In genomic region chr14:102899516-102899900, GRCh38 we compare ENCODE assay signal across 2 cellular contexts.
TF ChIP-seq lines count a peak whose summit lies in the region.

No MANE protein-coding gene starts in this region.

TF ChIP-seq in H1, 55 proteins besides CTCF, POLR2A, EP300 and RAD21:
- TF ChIP-seq SAP30 (IDR thresholded peaks at IDR 0.05; ENCODE audit: insufficient read depth, insufficient replicate concordance, low read length): no peak
- no peak for TF ChIP-seq SIX5 (IDR thresholded peaks at IDR 0.05; ENCODE audit: low read depth, low read length)
- no peak for TF ChIP-seq TBP (IDR thresholded peaks at IDR 0.05; ENCODE audit: low read depth, low read length)
- TF ChIP-seq RFX5 (IDR thresholded peaks at IDR 0.05; ENCODE audit: borderline replicate concordance, low read depth, low read length): no peak
- TF ChIP-seq TAF7 (optimal IDR thresholded peaks at IDR 0.05; ENCODE audit: borderline replicate concordance, low read depth, low read length): no peak
- TF ChIP-seq CEBPB (IDR thresholded peaks at IDR 0.05; ENCODE audit: low read depth, low read length): no peak
- TF ChIP-seq SP2 (IDR thresholded peaks at IDR 0.05; ENCODE audit: low read length): no peak
- no peak for TF ChIP-seq BACH1 (IDR thresholded peaks at IDR 0.05; ENCODE audit: low read length)
- TF ChIP-seq SP4 (IDR thresholded peaks at IDR 0.05; ENCODE audit: low read length): no peak
- TF ChIP-seq CTBP2 (IDR thresholded peaks at IDR 0.05; ENCODE audit: borderline replicate concordance, insufficient read depth, insufficient read length, low read length): no peak
- no peak for TF ChIP-seq SIN3A (conservative IDR thresholded peaks at IDR 0.05 in 1 of 2, IDR thresholded peaks at IDR 0.05 in 1 of 2; ENCODE audit: low read depth in 1 of 2, low read length in 2 of 2)
- no peak for TF ChIP-seq POU5F1 (IDR thresholded peaks at IDR 0.05; ENCODE audit: low read depth, low read length)
- TF ChIP-seq TEAD4 (IDR thresholded peaks at IDR 0.05; ENCODE audit: low read depth, low read length): no peak
- no peak for TF ChIP-seq SRF (IDR thresholded peaks at IDR 0.05; ENCODE audit: low read depth, low read length)
- TF ChIP-seq HDAC2 (IDR thresholded peaks at IDR 0.05; ENCODE audit: borderline replicate concordance in 1 of 2, low read depth in 2 of 2, low read length in 2 of 2): no peak

TF ChIP-seq in SK-N-SH, 30 proteins besides CTCF, POLR2A, EP300 and RAD21:
- TF ChIP-seq YY1 (IDR thresholded peaks at IDR 0.05; ENCODE audit: low read depth) (no peak), CHD2 (IDR thresholded peaks at IDR 0.05; ENCODE audit: low read length, partially characterized antibody) (no peak), NRF1 (IDR thresholded peaks at IDR 0.05; ENCODE audit: low read depth, low read length) (no peak)
TF ChIP-seq in SK-N-SH: peak in this region for 0.
